Comparison of ENCODE assay signal across 8 cellular contexts in genomic region chr11:843818-844692, GRCh38. TPM values are rescaled to one million over a fixed set of nuclear protein-coding genes. Genes with fewer than 3 reads are reported as not detected.
A peak's percentile ranks its signal among the peaks of the same experiment; 100 is the strongest.
DNase-seq lines count a peak whose midpoint lies in the region; ATAC-seq, FAIRE-seq and TF ChIP-seq lines count a peak whose summit lies in the region.

No MANE protein-coding gene starts in this region.

- H3K4me1 ChIP-seq in endothelial cell of umbilical vein (ENCODE audit: control insufficient read depth, extremely low read depth, insufficient read depth, low read length): peaks cover 39% of the 10 kb centered on the region
- no peaks in the 10 kb centered on the region for H3K4me1 ChIP-seq in urinary bladder (ENCODE audit: insufficient read depth)

- intact Hi-C loops in activated CD4-positive, alpha-beta T cell treated with anti-CD3 and anti-CD28 coated beads for 36 hours (cut with DNase I, micrococcal nuclease): loop anchor here (2.0 to 10.0 kb wide), 4 partner anchors 35 to 921 kb away; partner anchors contain the start of genes BRSK2 (in 1 of the 2), CTSD (in 1 of the 2) and RPLP2 (in 1 of the 2)
- intact Hi-C loops in endothelial cell of umbilical vein (cut with micrococcal nuclease): loop anchor here (1.0 to 2.0 kb wide), 3 partner anchors 9 to 67 kb away; partner anchors contain the start of genes CHID1 and RPLP2

- no peaks in the 10 kb centered on the region for H4K20me1 ChIP-seq in endothelial cell of umbilical vein (replicated peaks; ENCODE audit: control insufficient read depth, extremely low read depth, insufficient read depth, low read length)

- peak overlapping the region; percentile 82 for H3K4me2 ChIP-seq in endothelial cell of umbilical vein (ENCODE audit: insufficient read depth, low read length)

- H3K9me3 ChIP-seq in endothelial cell of umbilical vein (replicated peaks; ENCODE audit: control insufficient read depth, insufficient read depth, low read length): no peaks in the 10 kb centered on the region

- no peak overlapping the region for H2AFZ ChIP-seq in endothelial cell of umbilical vein (ENCODE audit: low read depth, low read length)

- peak in 1 of 2 donors; percentile 15 for TF ChIP-seq CTCF in endothelial cell of umbilical vein (IDR thresholded peaks at IDR 0.05; ENCODE audit: extremely low read depth in 1 of 2, insufficient read depth in 1 of 2, low read depth in 1 of 2, low read length in 2 of 2)

- peak overlapping the region in 2 of 3 experiments; percentile 8 to 94 for H3K4me3 ChIP-seq in endothelial cell of umbilical vein (replicated peaks in 1 of 3; ENCODE audit: insufficient read depth in 1 of 3, low read depth in 1 of 3, low read length in 3 of 3)
- H3K4me3 ChIP-seq in urinary bladder (ENCODE audit: low read depth, low read length): peak overlapping the region; percentile 89

- no peak overlapping the region for H3K27ac Mint-ChIP-seq in activated CD4-positive, alpha-beta T cell treated with anti-CD3 and anti-CD28 coated beads for 36 hours

- H3K4me3 Mint-ChIP-seq in activated CD4-positive, alpha-beta T cell treated with anti-CD3 and anti-CD28 coated beads for 36 hours: peak overlapping the region; percentile 65

- no peak for ATAC-seq in activated CD4-positive, alpha-beta T cell treated with anti-CD3 and anti-CD28 coated beads for 36 hours
- peak; percentile 70 for ATAC-seq in SK-N-SH treated with all-trans-retinoic acid at 6 μM for 48 hours
- no peak for ATAC-seq in GM18907 (IDR thresholded peaks at IDR 0.05; ENCODE audit: unreplicated experiment)

- H3K27me3 ChIP-seq in endothelial cell of umbilical vein (ENCODE audit: control insufficient read depth in 2 of 2, insufficient read depth in 2 of 2, low read length in 2 of 2): no peaks in the 10 kb centered on the region

- H3K9me1 ChIP-seq in endothelial cell of umbilical vein (replicated peaks; ENCODE audit: control insufficient read depth, extremely low read depth, insufficient read depth, low read length): no peaks in the 10 kb centered on the region

- dilution Hi-C loops in endothelial cell of umbilical vein (cut with MboI; ENCODE audit: extremely low pct_ligation_motif_present, low sequenced_read_pairs): no loop called here

- POLR2A ChIA-PET in activated CD4-positive, alpha-beta T cell treated with anti-CD3 and anti-CD28 coated beads for 36 hours (lab: Charles Lee): no interaction called here
- POLR2A ChIA-PET in endothelial cell of umbilical vein (lab: Charles Lee): interaction anchor here (0.5 to 4.1 kb wide), 8 partner anchors 10 to 59 kb away, joined by 3 to 28 read pairs (median 6); partner anchors contain the start of genes CD151, PNPLA2 and RPLP2

- peak; percentile 36 for DNase-seq in activated CD4-positive, alpha-beta T cell treated with anti-CD3 and anti-CD28 coated beads for 36 hours
- no peak for DNase-seq in activated CD4-positive, alpha-beta T cell treated with anti-CD3 and anti-CD28 coated beads, Interleukin-2, amount 50 U/mL, for 1 hour
- peak; percentile 91 for DNase-seq in endothelial cell of umbilical vein (ENCODE audit: low read depth, low spot score)
- peak; percentile 97 for DNase-seq in mesenteric fat pad (ENCODE audit: low spot score)
- DNase-seq in Ammon's horn (ENCODE audit: low spot score): no peak

- CTCF ChIA-PET in activated CD4-positive, alpha-beta T cell treated with anti-CD3 and anti-CD28 coated beads for 36 hours (lab: Charles Lee): interaction anchor here (1.2 kb wide), 1 partner anchor 19 kb away, joined by 3 read pairs; no protein-coding TSS in a partner anchor
- CTCF ChIA-PET in endothelial cell of umbilical vein (lab: Charles Lee): interaction anchor here (1.2 to 3.3 kb wide), 5 partner anchors 10 to 207 kb away, joined by 4 to 19 read pairs (median 6); partner anchors contain the start of genes AP2A2 and CD151

- H3K36me3 ChIP-seq in endothelial cell of umbilical vein (ENCODE audit: control insufficient read depth in 2 of 2, extremely low read depth in 1 of 2, insufficient read depth in 2 of 2, low read length in 2 of 2) (peaks cover 7 to 14% of the 10 kb centered on the region in 2 experiments), urinary bladder (ENCODE audit: insufficient read depth) (no peaks in the 10 kb centered on the region)

- 3% methylated on average over 25 of the region's 25 CpGs for WGBS in urinary bladder

- peaks cover 7% of the 10 kb centered on the region for H3K36me3 Mint-ChIP-seq in activated CD4-positive, alpha-beta T cell treated with anti-CD3 and anti-CD28 coated beads for 36 hours (ENCODE audit: low read depth)

- H3K27ac ChIP-seq in endothelial cell of umbilical vein (ENCODE audit: insufficient read depth, low read depth, low read length): peak overlapping the region; percentile 83
- H3K27ac ChIP-seq in urinary bladder (ENCODE audit: low read depth): peak overlapping the region; percentile 81

- H3K9me3 Mint-ChIP-seq in activated CD4-positive, alpha-beta T cell treated with anti-CD3 and anti-CD28 coated beads for 36 hours (ENCODE audit: low read depth): no peaks in the 10 kb centered on the region

- H3K4me1 Mint-ChIP-seq in activated CD4-positive, alpha-beta T cell treated with anti-CD3 and anti-CD28 coated beads for 36 hours: peaks cover 27% of the 10 kb centered on the region

- H3K27me3 Mint-ChIP-seq in activated CD4-positive, alpha-beta T cell treated with anti-CD3 and anti-CD28 coated beads for 36 hours: peaks cover 4% of the 10 kb centered on the region

- FAIRE-seq in endothelial cell of umbilical vein (lab: Jason Lieb, UNC): peak; percentile 94

- H3K9ac ChIP-seq in endothelial cell of umbilical vein (replicated peaks; ENCODE audit: extremely low read depth, insufficient read depth, low read length): peak overlapping the region; percentile 92

- BruUV-seq in endothelial cell of umbilical vein (replicated peaks; lab: Mats Ljungman, UMichigan): no TSS peak

- peaks cover 43% of the 10 kb centered on the region for H3K79me2 ChIP-seq in endothelial cell of umbilical vein (ENCODE audit: control insufficient read depth, insufficient read depth, low read length)

- TF ChIP-seq POLR2A in endothelial cell of umbilical vein (IDR thresholded peaks at IDR 0.05; ENCODE audit: low read depth, low read length): peak; percentile 68

RNA-seq across cellular contexts. Expression of gene TSPAN4, which starts 1.4 kb away (rescaled TPM):
- 1 to 10 TPM; 5.2 to 6.0 TPM for total RNA-seq in activated CD4-positive, alpha-beta T cell treated with anti-CD3 and anti-CD28 coated beads for 36 hours
- total RNA-seq in endothelial cell of umbilical vein (86.5 and 114 TPM in 2 replicates), mesenteric fat pad (120 TPM), urinary bladder (39.4 TPM)
- polyA plus RNA-seq in endothelial cell of umbilical vein (199 and 238 TPM in 2 replicates), urinary bladder (144 TPM)
- polyA plus RNA-seq in endothelial cell of umbilical vein (2011; cell fraction: cytosol; rRNA removed): 107 and 141 TPM in 2 replicates
- 144 and 156 TPM in 2 replicates for polyA plus RNA-seq in endothelial cell of umbilical vein (2011; cell fraction: nucleus; rRNA removed)
- 66.0 and 93.8 TPM in 2 replicates for polyA plus RNA-seq in endothelial cell of umbilical vein (2012)
- 54.1 and 62.2 TPM in 2 replicates for polyA minus RNA-seq in endothelial cell of umbilical vein
- 31.0 TPM for polyA minus RNA-seq in endothelial cell of umbilical vein (2011; cell fraction: cytosol; rRNA and poly(A)+ RNA removed)
- polyA minus RNA-seq in endothelial cell of umbilical vein (2011; cell fraction: nucleus; rRNA and poly(A)+ RNA removed): 24.6 and 31.0 TPM in 2 replicates

RNA-seq across cellular contexts. Expression of gene POLR2L, which starts 1.7 kb away (rescaled TPM):
- 10 to 100 TPM; 74.6 to 79.4 TPM for total RNA-seq in activated CD4-positive, alpha-beta T cell treated with anti-CD3 and anti-CD28 coated beads for 36 hours
- 252 and 259 TPM in 2 replicates for total RNA-seq in endothelial cell of umbilical vein
- 146 and 173 TPM in 2 replicates for polyA plus RNA-seq in endothelial cell of umbilical vein
- 112 and 129 TPM in 2 replicates for polyA plus RNA-seq in endothelial cell of umbilical vein (2011; cell fraction: cytosol; rRNA removed)
- polyA plus RNA-seq in endothelial cell of umbilical vein (2011; cell fraction: nucleus; rRNA removed): 35.2 and 49.7 TPM in 2 replicates
- polyA plus RNA-seq in endothelial cell of umbilical vein (2012): 545 and 624 TPM in 2 replicates
- 170 and 227 TPM in 2 replicates for polyA minus RNA-seq in endothelial cell of umbilical vein
- 156 TPM for polyA minus RNA-seq in endothelial cell of umbilical vein (2011; cell fraction: cytosol; rRNA and poly(A)+ RNA removed)
- 39.6 and 67.8 TPM in 2 replicates for polyA minus RNA-seq in endothelial cell of umbilical vein (2011; cell fraction: nucleus; rRNA and poly(A)+ RNA removed)
- 203 TPM for total RNA-seq in mesenteric fat pad
- 21.7 TPM for total RNA-seq in urinary bladder
- 148 TPM for polyA plus RNA-seq in urinary bladder

RNA-seq across cellular contexts. Expression of gene CD151, which starts 11.3 kb away (rescaled TPM):
- 10 to 100 TPM; 36.8 to 38.6 TPM for total RNA-seq in activated CD4-positive, alpha-beta T cell treated with anti-CD3 and anti-CD28 coated beads for 36 hours
- 515 and 605 TPM in 2 replicates for total RNA-seq in endothelial cell of umbilical vein
- 1,090 and 1,522 TPM in 2 replicates for polyA plus RNA-seq in endothelial cell of umbilical vein
- polyA plus RNA-seq in endothelial cell of umbilical vein (2011; cell fraction: cytosol; rRNA removed): 804 and 813 TPM in 2 replicates
- polyA plus RNA-seq in endothelial cell of umbilical vein (2011; cell fraction: nucleus; rRNA removed): 543 and 618 TPM in 2 replicates
- polyA plus RNA-seq in endothelial cell of umbilical vein (2012): 576 and 824 TPM in 2 replicates
- 701 and 743 TPM in 2 replicates for polyA minus RNA-seq in endothelial cell of umbilical vein
- 81.2 TPM for polyA minus RNA-seq in endothelial cell of umbilical vein (2011; cell fraction: cytosol; rRNA and poly(A)+ RNA removed)
- 148 and 185 TPM in 2 replicates for polyA minus RNA-seq in endothelial cell of umbilical vein (2011; cell fraction: nucleus; rRNA and poly(A)+ RNA removed)
- 776 TPM for total RNA-seq in mesenteric fat pad
- 115 TPM for total RNA-seq in urinary bladder
- 692 TPM for polyA plus RNA-seq in urinary bladder

RNA-seq across cellular contexts. Expression of gene CRACR2B, which starts 16.3 kb away (rescaled TPM):
- under 1 TPM; 0.33 to 0.50 TPM for total RNA-seq in activated CD4-positive, alpha-beta T cell treated with anti-CD3 and anti-CD28 coated beads for 36 hours
- total RNA-seq in endothelial cell of umbilical vein: 8.4 and 9.7 TPM in 2 replicates
- 9.3 and 10.7 TPM in 2 replicates for polyA plus RNA-seq in endothelial cell of umbilical vein
- 3.5 and 5.6 TPM in 2 replicates for polyA plus RNA-seq in endothelial cell of umbilical vein (2011; cell fraction: cytosol; rRNA removed)
- 31.3 and 33.1 TPM in 2 replicates for polyA plus RNA-seq in endothelial cell of umbilical vein (2011; cell fraction: nucleus; rRNA removed)
- 1.2 and 3.3 TPM in 2 replicates for polyA plus RNA-seq in endothelial cell of umbilical vein (2012)
- 1.3 and 2.3 TPM in 2 replicates for polyA minus RNA-seq in endothelial cell of umbilical vein
- 5.3 TPM for polyA minus RNA-seq in endothelial cell of umbilical vein (2011; cell fraction: cytosol; rRNA and poly(A)+ RNA removed)
- 3.1 and 7.7 TPM in 2 replicates for polyA minus RNA-seq in endothelial cell of umbilical vein (2011; cell fraction: nucleus; rRNA and poly(A)+ RNA removed)
- 6.8 TPM for total RNA-seq in mesenteric fat pad
- 5.9 TPM for total RNA-seq in urinary bladder
- 20.2 TPM for polyA plus RNA-seq in urinary bladder

RNA-seq across cellular contexts. Expression of gene PNPLA2, which starts 25.3 kb away (rescaled TPM):
- total RNA-seq in activated CD4-positive, alpha-beta T cell treated with anti-CD3 and anti-CD28 coated beads for 36 hours: 10 to 100 TPM; 24.7 to 26.2 TPM
- 75.6 and 83.0 TPM in 2 replicates for total RNA-seq in endothelial cell of umbilical vein
- polyA plus RNA-seq in endothelial cell of umbilical vein: 73.1 and 80.3 TPM in 2 replicates
- 32.9 and 45.8 TPM in 2 replicates for polyA plus RNA-seq in endothelial cell of umbilical vein (2011; cell fraction: cytosol; rRNA removed)
- polyA plus RNA-seq in endothelial cell of umbilical vein (2011; cell fraction: nucleus; rRNA removed): 257 and 355 TPM in 2 replicates
- 44.9 and 69.9 TPM in 2 replicates for polyA plus RNA-seq in endothelial cell of umbilical vein (2012)
- polyA minus RNA-seq in endothelial cell of umbilical vein: 41.3 and 67.7 TPM in 2 replicates
- polyA minus RNA-seq in endothelial cell of umbilical vein (2011; cell fraction: cytosol; rRNA and poly(A)+ RNA removed): 38.2 TPM
- polyA minus RNA-seq in endothelial cell of umbilical vein (2011; cell fraction: nucleus; rRNA and poly(A)+ RNA removed): 80.4 and 131 TPM in 2 replicates
- 1,877 TPM for total RNA-seq in mesenteric fat pad
- total RNA-seq in urinary bladder: 13.6 TPM
- polyA plus RNA-seq in urinary bladder: 131 TPM

Comparison
In these comparisons a context has a peak if more than half of its experiments do, and no peak if none do; other contexts are left out.
1. DNase-seq: peak in activated CD4-positive, alpha-beta T cell treated with anti-CD3 and anti-CD28 coated beads for 36 hours (single experiment), endothelial cell of umbilical vein (single experiment) and mesenteric fat pad (single experiment); none in activated CD4-positive, alpha-beta T cell treated with anti-CD3 and anti-CD28 coated beads, Interleukin-2, amount 50 U/mL, for 1 hour (single experiment) and Ammon's horn (single experiment).